Comparison of ENCODE assay signal across 8 cellular contexts in the genomic region with DNA sequence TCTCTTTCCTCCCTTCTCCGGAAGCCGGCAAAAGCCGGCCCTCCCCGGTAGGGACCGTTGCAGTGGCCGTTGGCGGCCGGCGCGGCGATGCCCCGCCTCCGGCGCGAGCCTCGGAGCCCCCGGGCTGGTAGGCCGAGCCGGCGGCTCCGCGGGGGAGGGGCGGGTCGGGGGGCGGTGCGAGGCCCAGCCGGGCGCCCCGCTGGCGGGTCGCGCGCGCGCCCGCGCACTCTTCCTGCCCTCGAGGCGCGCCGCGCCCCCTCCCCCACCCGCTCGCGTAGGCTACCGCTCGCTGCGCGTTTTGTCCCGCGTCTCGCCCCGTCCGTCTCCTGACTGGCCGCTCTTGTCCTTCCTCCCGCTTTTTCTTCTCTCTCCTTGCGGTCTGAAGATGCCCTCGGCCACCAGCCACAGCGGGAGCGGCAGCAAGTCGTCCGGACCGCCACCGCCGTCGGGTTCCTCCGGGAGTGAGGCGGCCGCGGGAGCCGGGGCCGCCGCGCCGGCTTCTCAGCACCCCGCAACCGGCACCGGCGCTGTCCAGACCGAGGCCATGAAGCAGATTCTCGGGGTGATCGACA. TPM values are rescaled to one million over a fixed set of nuclear protein-coding genes. Genes with fewer than 3 reads are reported as not detected.
DNase-seq lines count a peak whose midpoint lies in the region; ATAC-seq and TF ChIP-seq lines count a peak whose summit lies in the region.

No MANE protein-coding gene starts in this region.

- ATAC-seq in HG02571 (IDR thresholded peaks at IDR 0.05; ENCODE audit: unreplicated experiment) = peak; percentile 50
- ATAC-seq in left cardiac atrium = peak; percentile 88 to 91
- ATAC-seq in upper lobe of right lung = peak; percentile 89

- peak; percentile 85 for DNase-seq in NCI-H1092 (lab: John Stamatoyannopoulos, UW)
- peak; percentile 81 for DNase-seq in T follicular helper cell (ENCODE audit: low read depth)
- peak; percentile 87 to 95 (median 94) for DNase-seq in adrenal gland
- DNase-seq in left cardiac atrium = peak; percentile 95
- DNase-seq in progenitor cell of endocrine pancreas (ENCODE audit: low spot score, unreplicated experiment) = peak; percentile 88
- peak; percentile 97 for DNase-seq in upper lobe of right lung

- H3K9me3 ChIP-seq in adrenal gland (replicated peaks in 1 of 3) = no peaks in the 10 kb centered on the region
- H3K9me3 ChIP-seq in upper lobe of right lung = no peaks in the 10 kb centered on the region

- peak; percentile 56 for TF ChIP-seq POLR2A in GM10847 (IDR thresholded peaks at IDR 0.05; ENCODE audit: extremely low read depth, insufficient read length)
- no peak for TF ChIP-seq POLR2A in adrenal gland (IDR thresholded peaks at IDR 0.05)

- peak overlapping the region; percentile 98 for H3K27ac Mint-ChIP-seq in progenitor cell of endocrine pancreas

- H3K9me3 Mint-ChIP-seq in progenitor cell of endocrine pancreas (ENCODE audit: low read depth) = no peaks in the 10 kb centered on the region

- peaks cover 29% of the 10 kb centered on the region for H3K4me1 Mint-ChIP-seq in progenitor cell of endocrine pancreas (ENCODE audit: low read depth)

- intact Hi-C loops in adrenal gland (cut with DNase I) (loop anchor here (5.0 to 10.0 kb wide), 2 partner anchors 53 to 55 kb away; partner anchors contain the start of gene NAT10 (in 2 of the 2)), left cardiac atrium (cut with DNase I) (loop anchor here in 1 of 2 donors (2.0 kb wide), 1 partner anchor 53 kb away; the partner anchor contains the start of gene NAT10), upper lobe of right lung (cut with DNase I) (no loop called here)

- H3K36me3 ChIP-seq in adrenal gland (replicated peaks in 1 of 2) = peaks cover 0 to 14% of the 10 kb centered on the region in 2 donors
- peaks cover 18% of the 10 kb centered on the region for H3K36me3 ChIP-seq in upper lobe of right lung

- H3K4me1 ChIP-seq in adrenal gland (replicated peaks in 1 of 2) (peaks cover 22 to 42% of the 10 kb centered on the region in 2 donors), upper lobe of right lung (peaks cover 39% of the 10 kb centered on the region)

- H3K27ac ChIP-seq in adrenal gland (peak overlapping the region; percentile 94 to 99 (median 98)), upper lobe of right lung (peak overlapping the region; percentile 100)

- WGBS in adrenal gland, 4 donors = 0% methylated on average over 3 to 75 of the region's 82 CpGs

- TF ChIP-seq CTCF in adrenal gland (IDR thresholded peaks at IDR 0.05) (no peak), progenitor cell of endocrine pancreas (IDR thresholded peaks at IDR 0.05; ENCODE audit: unreplicated experiment) (no peak), upper lobe of right lung (IDR thresholded peaks at IDR 0.05) (no peak)

- no peaks in the 10 kb centered on the region for H3K27me3 ChIP-seq in adrenal gland
- H3K27me3 ChIP-seq in upper lobe of right lung = no peaks in the 10 kb centered on the region

- H3K4me3 ChIP-seq in adrenal gland (peak overlapping the region; percentile 39 to 99 (median 97)), upper lobe of right lung (peak overlapping the region; percentile 98)

- H3K4me3 Mint-ChIP-seq in progenitor cell of endocrine pancreas (ENCODE audit: low read depth) = peak overlapping the region; percentile 97

- peaks cover 12% of the 10 kb centered on the region for H3K36me3 Mint-ChIP-seq in progenitor cell of endocrine pancreas (ENCODE audit: insufficient read depth)

- no peaks in the 10 kb centered on the region for H3K27me3 Mint-ChIP-seq in progenitor cell of endocrine pancreas

RNA-seq across cellular contexts. Expression of gene CAPRIN1, which starts 0.6 kb away (rescaled TPM):
- total RNA-seq in adrenal gland (100 to 1,000 TPM; 101 to 174 (median 155) TPM), left cardiac atrium (100 to 1,000 TPM; 102 to 106 TPM), progenitor cell of endocrine pancreas (317 and 325 TPM in 2 replicates), upper lobe of right lung (164 TPM)
- polyA plus RNA-seq in adrenal gland = 100 to 1,000 TPM in 1 of 3 donors, 10 to 100 TPM in 2; 42.4 to 202 (median 51.4) TPM

RNA-seq across cellular contexts. Expression of gene NAT10, which starts 53.3 kb away (rescaled TPM):
- total RNA-seq in adrenal gland (10 to 100 TPM; 16.8 to 53.7 (median 33.8) TPM), left cardiac atrium (10 to 100 TPM; 20.1 to 29.0 TPM), progenitor cell of endocrine pancreas (59.2 and 64.5 TPM in 2 replicates), upper lobe of right lung (42.9 TPM)
- 10 to 100 TPM; 48.9 to 65.2 (median 49.9) TPM for polyA plus RNA-seq in adrenal gland

Comparison
In these comparisons a context has a peak if more than half of its experiments do, and no peak if none do; other contexts are left out.
1. Peak in every context shown above with its lines: DNase-seq, ATAC-seq, H3K4me3 ChIP-seq and H3K27ac ChIP-seq.